22 cellular contexts compared by ENCODE assay signal in the genomic region with DNA sequence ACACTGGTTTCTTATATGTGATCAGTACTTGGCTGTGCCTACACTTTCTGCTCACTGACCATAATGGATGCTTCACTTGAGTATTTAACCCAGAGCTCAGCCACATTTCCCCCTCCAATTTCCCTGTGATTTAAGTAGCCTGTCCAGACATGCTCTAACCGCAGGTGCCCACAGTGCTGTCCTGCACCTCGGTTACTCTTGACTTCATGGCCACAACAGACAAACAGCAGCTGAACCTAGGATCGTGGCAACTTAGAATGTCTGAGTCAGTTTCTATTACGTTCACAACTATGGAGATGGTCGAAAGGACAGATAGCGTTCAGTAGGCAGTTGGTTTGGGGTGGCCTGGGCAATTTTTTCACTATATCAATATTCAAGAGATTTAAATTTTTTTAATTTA.
"Had no signal": no experiment of that assay in that cellular context is flagged by ENCODE, and none has a peak within 500 bp of the region (broad histone marks: within the 10 kb centered on the region; RNA-seq: fewer than 3 reads in every experiment).

No MANE protein-coding gene starts in this region.

- H3K27ac Mint-ChIP-seq: effector memory CD8-positive, alpha-beta T cell; memory B cell; nephron; neural progenitor cell; progenitor cell of endocrine pancreas; stimulated activated memory B cell treated with anti-CD40 and anti-IgM and Interleukin-4, amounts not matched to agents 10 μg/mL and 1 μg/mL and 100 μg/mL, for 72 hours had no signal

- ATAC-seq: effector memory CD8-positive, alpha-beta T cell; left ventricle myocardium superior; lower lobe of right lung; naive thymus-derived CD4-positive, alpha-beta T cell; right lobe of liver; stimulated activated memory B cell treated with anti-CD40 and anti-IgM and Interleukin-4, amounts not matched to agents 10 μg/mL and 1 μg/mL and 100 μg/mL, for 72 hours; stimulated activated naive CD8-positive, alpha-beta T cell treated with anti-CD3 and anti-CD28 coated beads, Interleukin-15, Interleukin-2, amounts not matched to agents 100 U/mL and 50 U/mL, for 24 hours; upper lobe of right lung had no signal

- H3K9me3 Mint-ChIP-seq: effector memory CD8-positive, alpha-beta T cell; memory B cell; naive thymus-derived CD4-positive, alpha-beta T cell; nephron; neural progenitor cell; stimulated activated memory B cell treated with anti-CD40 and anti-IgM and Interleukin-4, amounts not matched to agents 10 μg/mL and 1 μg/mL and 100 μg/mL, for 72 hours had no signal

- H3K36me3 ChIP-seq: lower lobe of right lung, neural progenitor cell, right lobe of liver, suprapubic skin, transverse colon, upper lobe of right lung, uterus had no signal

- H3K27me3 ChIP-seq: neural progenitor cell, right lobe of liver, suprapubic skin, transverse colon, upper lobe of right lung, uterus had no signal

- H3K4me3 ChIP-seq: coronary artery, lower lobe of right lung, neural progenitor cell, right lobe of liver, smooth muscle cell, suprapubic skin, transverse colon, upper lobe of right lung, uterus had no signal

- H3K27me3 Mint-ChIP-seq: memory B cell; stimulated activated memory B cell treated with anti-CD40 and anti-IgM and Interleukin-4, amounts not matched to agents 10 μg/mL and 1 μg/mL and 100 μg/mL, for 72 hours had no signal

- H3K4me3 Mint-ChIP-seq: effector memory CD8-positive, alpha-beta T cell; memory B cell; naive thymus-derived CD4-positive, alpha-beta T cell; nephron; neural progenitor cell; stimulated activated memory B cell treated with anti-CD40 and anti-IgM and Interleukin-4, amounts not matched to agents 10 μg/mL and 1 μg/mL and 100 μg/mL, for 72 hours had no signal

- H3K9me3 ChIP-seq: lower lobe of right lung, right lobe of liver, suprapubic skin, transverse colon, upper lobe of right lung, uterus had no signal

- H3K4me1 ChIP-seq: parathyroid adenoma, right lobe of liver, upper lobe of right lung, uterus had no signal

- H3K36me3 Mint-ChIP-seq: memory B cell; naive thymus-derived CD4-positive, alpha-beta T cell; neural progenitor cell; stimulated activated memory B cell treated with anti-CD40 and anti-IgM and Interleukin-4, amounts not matched to agents 10 μg/mL and 1 μg/mL and 100 μg/mL, for 72 hours had no signal

- H3K27ac ChIP-seq: coronary artery, lower lobe of right lung, neural progenitor cell, parathyroid adenoma, right lobe of liver, transverse colon, upper lobe of right lung, uterus had no signal

- H3K4me1 Mint-ChIP-seq: memory B cell; nephron; stimulated activated memory B cell treated with anti-CD40 and anti-IgM and Interleukin-4, amounts not matched to agents 10 μg/mL and 1 μg/mL and 100 μg/mL, for 72 hours had no signal

- DNase-seq: dermis blood vessel endothelial cell; effector memory CD8-positive, alpha-beta T cell; left ventricle myocardium superior; lower lobe of right lung; naive thymus-derived CD4-positive, alpha-beta T cell; right lobe of liver; stimulated activated CD4-positive, alpha-beta T cell treated with anti-CD3 and anti-CD28 coated beads, Interleukin-12 subunit alpha, Interleukin-12 subunit beta, amount 100 ng/mL, for 4 hours; stimulated activated CD4-positive, alpha-beta T cell treated with anti-CD3 and anti-CD28 coated beads, Interleukin-2, amount 100 ng/mL, for 24 hours; stimulated activated CD4-positive, alpha-beta T cell treated with anti-CD3 and anti-CD28 coated beads, Interleukin-4, amount 100 ng/mL, for 4 hours; stimulated activated naive CD8-positive, alpha-beta T cell treated with anti-CD3 and anti-CD28 coated beads, Interleukin-15, Interleukin-2, amounts not matched to agents 100 U/mL and 50 U/mL, for 24 hours; transverse colon; upper lobe of right lung; uterus had no signal
